ENCODE assay signal across 8 cellular contexts in genomic region chr7:135253851-135254815, GRCh38. TPM values are rescaled to one million over a fixed set of nuclear protein-coding genes. Genes with fewer than 3 reads are reported as not detected.
A peak's percentile ranks its signal among the peaks of the same experiment; 100 is the strongest.
DNase-seq lines count a peak whose midpoint lies in the region; ATAC-seq lines count a peak whose summit lies in the region.

No MANE protein-coding gene starts in this region.

- intact Hi-C loops in left ventricle myocardium superior (cut with micrococcal nuclease) = no loop called here

- no peaks in the 10 kb centered on the region for H3K27me3 ChIP-seq in skeletal muscle satellite cell (ENCODE audit: control insufficient read depth, insufficient read depth, low read length)
- H3K27me3 ChIP-seq in H7 (ENCODE audit: control insufficient read depth, insufficient read depth, low read length) = no peaks in the 10 kb centered on the region

- H3K36me3 ChIP-seq in skeletal muscle satellite cell (ENCODE audit: insufficient read depth, low read length) = no peaks in the 10 kb centered on the region
- H3K36me3 ChIP-seq in H7 (replicated peaks; ENCODE audit: control insufficient read depth, insufficient read depth, low read length) = no peaks in the 10 kb centered on the region

- DNase-seq in ACHN (peak; percentile 59), HS-27A (ENCODE audit: low read depth) (peak; percentile 29), amniotic stem cell (lab: John Stamatoyannopoulos, UW) (peak; percentile 18), left ventricle myocardium superior (peak; percentile 72), H7 (no peak), NCI-H2081 (lab: John Stamatoyannopoulos, UW) (no peak), DMS114 treated with DMSO at 0.1 percent for 48 hours (lab: John Stamatoyannopoulos, UW; ENCODE audit: unreplicated experiment) (no peak)

- in situ Hi-C loops in ACHN (cut with HindIII; ENCODE audit: low pct_ligation_motif_present, low pct_unique_long_range_greater_than_20kb, low sequenced_read_pairs) = no loop called here

- H3K4me1 ChIP-seq in skeletal muscle satellite cell (ENCODE audit: control insufficient read depth, insufficient read depth, low read length) = peaks cover 24% of the 10 kb centered on the region

- H3K9me3 ChIP-seq in skeletal muscle satellite cell (replicated peaks; ENCODE audit: low read length) = no peaks in the 10 kb centered on the region

- ATAC-seq in left ventricle myocardium superior = peak; percentile 92

- peak overlapping the region; percentile 0 for H3K4me3 ChIP-seq in skeletal muscle satellite cell (ENCODE audit: low read length)
- no peak overlapping the region for H3K4me3 ChIP-seq in H7 (ENCODE audit: insufficient read depth, low read depth, low read length)

- H3K4me2 ChIP-seq in skeletal muscle satellite cell (ENCODE audit: low read length) = peak overlapping the region; percentile 49

- H3K9ac ChIP-seq in skeletal muscle satellite cell (ENCODE audit: low read depth, low read length) = peak overlapping the region; percentile 49

RNA-seq across cellular contexts. Expression of gene STRA8, which starts 20.5 kb away (rescaled TPM):
- not detected for total RNA-seq in left ventricle myocardium superior
- total RNA-seq in skeletal muscle satellite cell (2012; rRNA removed) = not detected in 2 replicates
- not detected in 2 replicates for total RNA-seq in H7 (2014; rRNA removed; shearing (Covaris generic))

RNA-seq across cellular contexts. Expression of gene WDR91, which starts 42.8 kb away (rescaled TPM):
- total RNA-seq in left ventricle myocardium superior = 6.3 TPM
- total RNA-seq in skeletal muscle satellite cell (2012; rRNA removed) = 3.0 and 5.7 TPM in 2 replicates
- 9.1 and 17.4 TPM in 2 replicates for total RNA-seq in H7 (2014; rRNA removed; shearing (Covaris generic))

Comparison
In these comparisons a context has a peak if more than half of its experiments do, and no peak if none do; other contexts are left out.
1. DNase-seq: peak in ACHN (single experiment), HS-27A (single experiment), amniotic stem cell (single experiment) and left ventricle myocardium superior (single experiment); none in H7 (single experiment), NCI-H2081 (0 of 2) and DMS114 treated with DMSO at 0.1 percent for 48 hours (single experiment).